ENCODE assay signal across 13 cellular contexts in the genomic region with DNA sequence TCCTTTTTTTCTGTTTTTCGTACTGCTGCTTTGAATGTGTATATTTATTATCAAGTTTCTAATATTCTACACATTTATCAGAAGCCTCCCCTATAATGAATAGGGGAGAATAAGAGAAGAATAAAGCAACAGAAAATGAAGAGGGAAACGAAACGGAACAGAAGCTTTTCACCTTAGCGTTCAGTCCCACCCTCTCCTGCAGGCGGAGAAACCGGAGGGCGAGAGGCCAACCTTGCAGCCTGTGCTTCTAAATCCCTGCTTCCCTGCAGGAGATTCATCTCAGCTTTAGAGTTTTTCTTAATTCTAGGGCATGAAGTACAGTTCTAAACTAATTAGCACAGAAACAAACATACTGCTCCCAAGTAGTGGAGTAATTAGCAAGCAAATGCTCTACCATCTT.
DNase-seq lines count a peak whose midpoint lies in the region; ATAC-seq and TF ChIP-seq lines count a peak whose summit lies in the region.
"Had no signal": no experiment of that assay in that cellular context is flagged by ENCODE, and none has a peak within 500 bp of the region (broad histone marks: within the 10 kb centered on the region; RNA-seq: fewer than 3 reads in every experiment).

No MANE protein-coding gene starts in this region.

- ATAC-seq in IMR-90 (ENCODE audit: low read depth) (no peak), HG02571 (IDR thresholded peaks at IDR 0.05; ENCODE audit: unreplicated experiment) (no peak), HG03159 (IDR thresholded peaks at IDR 0.05; ENCODE audit: unreplicated experiment) (no peak)
- no peak for ATAC-seq in naive thymus-derived CD8-positive, alpha-beta T cell
- ATAC-seq: esophagus mucosa, GM12878 had no signal

- H3K9me1 ChIP-seq in IMR-90 (ENCODE audit: insufficient read depth, low read length): peaks cover 9% of the 10 kb centered on the region; the same call in 1 of the 2 replicates

- H3F3A ChIP-seq in PC-9 (ENCODE audit: insufficient read depth, low read depth): no peaks in the 10 kb centered on the region

- H3K14ac ChIP-seq in IMR-90 (replicated peaks; ENCODE audit: low read depth, low read length): no peak overlapping the region

- H3K9me2 ChIP-seq in PC-9 (ENCODE audit: insufficient read depth): no peaks in the 10 kb centered on the region

- no peaks in the 10 kb centered on the region for H3K79me2 ChIP-seq in PC-9 (ENCODE audit: low read depth)

- peak overlapping the region; percentile 55; the same call in 1 of the 2 replicates for H3K4ac ChIP-seq in IMR-90 (ENCODE audit: low read depth, low read length)

- H3K79me1 ChIP-seq in IMR-90 (ENCODE audit: low read depth in 1 of 2, low read length in 2 of 2): peaks cover 0 to 12% of the 10 kb centered on the region in 2 experiments; a peak in 2 of 4 replicates

- H2BK15ac ChIP-seq in IMR-90 (ENCODE audit: low read depth, low read length): peak overlapping the region; percentile 66; the same call in 1 of the 3 replicates

- peaks cover 6% of the 10 kb centered on the region for H3K9me3 Mint-ChIP-seq in chondrocyte (ENCODE audit: low read depth)
- H3K9me3 Mint-ChIP-seq in naive thymus-derived CD8-positive, alpha-beta T cell: peaks cover 0 to 4% (median 0%) of the 10 kb centered on the region in 9 donors

- H3K18ac ChIP-seq in IMR-90 (ENCODE audit: low read depth, low read length): no peak overlapping the region

- H3K23ac ChIP-seq in IMR-90 (ENCODE audit: low read depth, low read length): peak overlapping the region; percentile 12; the same call in 1 of the 2 replicates

- no peak overlapping the region; the same call in 1 of the 2 replicates for H4K5ac ChIP-seq in IMR-90 (ENCODE audit: low read depth, low read length)

- H2BK120ac ChIP-seq in IMR-90 (ENCODE audit: low read depth, low read length): peak overlapping the region; percentile 80; the same call in 1 of the 2 replicates

- H3K9me3 ChIP-seq in BLaER1 (peaks cover 19% of the 10 kb centered on the region), IMR-90 (ENCODE audit: control insufficient read depth, insufficient read depth, low read length) (no peaks in the 10 kb centered on the region), PC-9 (ENCODE audit: insufficient read depth, low read depth) (no peaks in the 10 kb centered on the region)

- no peak for TF ChIP-seq POLR2A in IMR-90 (IDR thresholded peaks at IDR 0.05; ENCODE audit: low read depth, low read length)

- H3K27ac Mint-ChIP-seq in chondrocyte (ENCODE audit: unreplicated experiment): peak overlapping the region; percentile 89
- peak overlapping the region; percentile 87 to 98 (median 97) for H3K27ac Mint-ChIP-seq in naive thymus-derived CD8-positive, alpha-beta T cell

- H2AK9ac ChIP-seq in IMR-90 (replicated peaks; ENCODE audit: low read depth, low read length, poor library complexity): no peak overlapping the region

- H2AK5ac ChIP-seq in IMR-90 (ENCODE audit: low read depth, low read length): peak overlapping the region; percentile 81; the same call in 1 of the 2 replicates

- peaks cover 2% of the 10 kb centered on the region for H3K36me3 Mint-ChIP-seq in chondrocyte (ENCODE audit: low read depth)
- peaks cover 0 to 4% (median 0%) of the 10 kb centered on the region in 3 donors for H3K36me3 Mint-ChIP-seq in naive thymus-derived CD8-positive, alpha-beta T cell

- BruUV-seq in IMR-90 (replicated peaks; lab: Mats Ljungman, UMichigan) (no TSS peak), PC-9 (replicated peaks; lab: Mats Ljungman, UMichigan) (no TSS peak)

- no peak overlapping the region for H3K4me3 Mint-ChIP-seq in chondrocyte (ENCODE audit: unreplicated experiment)
- peak overlapping the region in 4 of 10 donors; percentile 24 to 48 (median 37) for H3K4me3 Mint-ChIP-seq in naive thymus-derived CD8-positive, alpha-beta T cell

- H4K8ac ChIP-seq in IMR-90 (ENCODE audit: low read depth in 2 of 2, low read length in 2 of 2): peak overlapping the region in 1 of 2 experiments; percentile 41; a peak in 1 of 4 replicates

- CTCF ChIA-PET in IMR-90 (lab: Yijun Ruan, JAX) (no interaction called here), PC-9 (lab: Charles Lee) (no interaction called here)

- no peaks in the 10 kb centered on the region for H3K27me3 ChIP-seq in BLaER1
- H3K27me3 ChIP-seq in IMR-90 (ENCODE audit: control insufficient read depth, insufficient read depth, low read length): no peaks in the 10 kb centered on the region
- no peaks in the 10 kb centered on the region for H3K27me3 ChIP-seq in PC-9 (ENCODE audit: insufficient read depth, low read depth)

- H3K4me2 ChIP-seq in BLaER1 (peak overlapping the region; percentile 80; the same call in 1 of the 2 replicates), IMR-90 (ENCODE audit: low read depth, low read length) (no peak overlapping the region), PC-9 (no peak overlapping the region)

- intact Hi-C loops in IMR-90 (cut with micrococcal nuclease): loop anchor here (2.0 kb wide), 1 partner anchor 20 kb away; no protein-coding TSS in a partner anchor
- intact Hi-C loops in PC-9 (cut with micrococcal nuclease; ENCODE audit: unreplicated experiment): loop anchor here (2.0 to 10.0 kb wide), 3 partner anchors 78 to 182 kb away; a partner anchor contains a TSS

- H4K91ac ChIP-seq in IMR-90 (ENCODE audit: insufficient read depth, low read depth, low read length): no peak overlapping the region

- H3K4me3 ChIP-seq in BLaER1: no peak overlapping the region
- H3K4me3 ChIP-seq in IMR-90 (ENCODE audit: insufficient read depth, low read depth, low read length): no peak overlapping the region
- H3K4me3 ChIP-seq in PC-9: no peak overlapping the region
- H3K4me3 ChIP-seq: GM12878 had no signal

- no peaks in the 10 kb centered on the region for H4K20me1 ChIP-seq in BLaER1
- H4K20me1 ChIP-seq in IMR-90 (ENCODE audit: insufficient read depth, low read length): no peaks in the 10 kb centered on the region
- H4K20me1 ChIP-seq in PC-9 (ENCODE audit: insufficient read depth): no peaks in the 10 kb centered on the region

- H2BK5ac ChIP-seq in IMR-90 (ENCODE audit: low read depth, low read length, poor library complexity, severe bottlenecking): peak overlapping the region; percentile 20

- DNase-seq in IMR-90 (no peak), chondrocyte (ENCODE audit: low spot score) (no peak), PC-9 (no peak), GOT3 (lab: John Stamatoyannopoulos, UW) (no peak)
- DNase-seq in naive thymus-derived CD8-positive, alpha-beta T cell: no peak
- DNase-seq: activated naive CD4-positive, alpha-beta T cell; stimulated activated CD4-positive, alpha-beta T cell treated with anti-CD3 and anti-CD28 coated beads, Interleukin-2, amount 100 ng/mL, for 48 hours; trophoblast cell had no signal

- H3K9ac ChIP-seq in BLaER1 (no peak overlapping the region), IMR-90 (ENCODE audit: low read depth, low read length) (no peak overlapping the region)

- H3K4me1 ChIP-seq in BLaER1 (peaks cover 42% of the 10 kb centered on the region), IMR-90 (ENCODE audit: control insufficient read depth, insufficient read depth, low read length) (peaks cover 12% of the 10 kb centered on the region), PC-9 (replicated peaks; ENCODE audit: insufficient read depth) (peaks cover 11% of the 10 kb centered on the region)

- peaks cover 35% of the 10 kb centered on the region for H3K4me1 Mint-ChIP-seq in chondrocyte (ENCODE audit: low read depth)
- H3K4me1 Mint-ChIP-seq in naive thymus-derived CD8-positive, alpha-beta T cell: peaks cover 20 to 67% (median 54%) of the 10 kb centered on the region in 4 donors

- no peak for TF ChIP-seq CTCF in IMR-90 (conservative IDR thresholded peaks at IDR 0.05; ENCODE audit: low read depth, low read length)
- no peak for TF ChIP-seq CTCF in chondrocyte (IDR thresholded peaks at IDR 0.05)
- no peak for TF ChIP-seq CTCF in PC-9 (conservative IDR thresholded peaks at IDR 0.05)

- no peak overlapping the region for H3K56ac ChIP-seq in IMR-90 (ENCODE audit: extremely low read depth, insufficient read depth, low read length)

- POLR2A ChIA-PET in IMR-90 (lab: Charles Lee; ENCODE audit: unreplicated experiment) (interaction anchor here (1.3 kb wide), 1 partner anchor 55 kb away, joined by 3 read pairs; no protein-coding TSS in a partner anchor), PC-9 (lab: Charles Lee; ENCODE audit: unreplicated experiment) (no interaction called here)
- POLR2A ChIA-PET in naive thymus-derived CD8-positive, alpha-beta T cell (lab: Charles Lee): interaction anchor here (0.9 to 4.4 kb wide), 6 partner anchors 8 to 208 kb away, joined by 3 to 23 read pairs (median 5); no protein-coding TSS in a partner anchor

- H3K27me3 Mint-ChIP-seq in chondrocyte (ENCODE audit: low read depth): no peaks in the 10 kb centered on the region
- H3K27me3 Mint-ChIP-seq in naive thymus-derived CD8-positive, alpha-beta T cell: no peaks in the 10 kb centered on the region

- H2AFZ ChIP-seq in IMR-90 (replicated peaks; ENCODE audit: low read length, poor library complexity) (no peak overlapping the region), PC-9 (no peak overlapping the region)

- peak overlapping the region; percentile 85 for H2BK20ac ChIP-seq in IMR-90 (ENCODE audit: low read depth, low read length)

- TF ChIP-seq RAD21 in IMR-90 (IDR thresholded peaks at IDR 0.05; ENCODE audit: low read length): no peak

- no CpG with 5 or more reads among the region's 7 CpGs for WGBS in IMR-90 (ENCODE audit: extremely low coverage in 2 of 2, insufficient read length in 1 of 2), 2 experiments

- H3K36me3 ChIP-seq in BLaER1 (no peaks in the 10 kb centered on the region), IMR-90 (ENCODE audit: control insufficient read depth, insufficient read depth, low read length) (no peaks in the 10 kb centered on the region), PC-9 (ENCODE audit: low read depth) (no peaks in the 10 kb centered on the region)

- H3K27ac ChIP-seq in BLaER1 (no peak overlapping the region), IMR-90 (ENCODE audit: insufficient read depth, low read length) (peak overlapping the region; percentile 24; the same call in 1 of the 2 replicates), PC-9 (no peak overlapping the region)

- in situ Hi-C loops in IMR-90 (cut with MboI; ENCODE audit: low sequenced_read_pairs): no loop called here

- dilution Hi-C loops in IMR-90 (cut with HindIII; ENCODE audit: low sequenced_read_pairs, unreplicated experiment): no loop called here

TF ChIP-seq in IMR-90, 13 proteins besides CTCF, POLR2A, EP300 and RAD21 (continues in another document):
- TF ChIP-seq, protein P1, sequence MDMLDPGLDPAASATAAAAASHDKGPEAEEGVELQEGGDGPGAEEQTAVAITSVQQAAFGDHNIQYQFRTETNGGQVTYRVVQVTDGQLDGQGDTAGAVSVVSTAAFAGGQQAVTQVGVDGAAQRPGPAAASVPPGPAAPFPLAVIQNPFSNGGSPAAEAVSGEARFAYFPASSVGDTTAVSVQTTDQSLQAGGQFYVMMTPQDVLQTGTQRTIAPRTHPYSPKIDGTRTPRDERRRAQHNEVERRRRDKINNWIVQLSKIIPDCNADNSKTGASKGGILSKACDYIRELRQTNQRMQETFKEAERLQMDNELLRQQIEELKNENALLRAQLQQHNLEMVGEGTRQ (IDR thresholded peaks at IDR 0.05; ENCODE audit: low read depth, low read length): no peak
- TF ChIP-seq BHLHE40 (IDR thresholded peaks at IDR 0.05; ENCODE audit: low read depth, low read length) (no peak), MAZ (IDR thresholded peaks at IDR 0.05; ENCODE audit: borderline replicate concordance, low read depth, low read length) (no peak), CHD1 (IDR thresholded peaks at IDR 0.05; ENCODE audit: low read depth, low read length) (no peak)
